In genomic region chr12:59452746-59453145, GRCh38 we compare ENCODE assay signal across 16 cellular contexts.
DNase-seq lines count a peak whose midpoint lies in the region; ATAC-seq and TF ChIP-seq lines count a peak whose summit lies in the region.
"Had no signal": no experiment of that assay in that cellular context is flagged by ENCODE, and none has a peak within 500 bp of the region (broad histone marks: within the 10 kb centered on the region; RNA-seq: fewer than 3 reads in every experiment).

No MANE protein-coding gene starts in this region.

- no peaks in the 10 kb centered on the region for H3K36me3 Mint-ChIP-seq in osteocyte (ENCODE audit: unreplicated experiment)

- CTCF ChIA-PET in BJ (lab: Yijun Ruan, JAX) (no interaction called here), HEK293T (lab: Yijun Ruan, JAX) (no interaction called here)

- H3K4me3 ChIP-seq in BJ (ENCODE audit: low read depth, low read length), result no peak overlapping the region
- H3K4me3 ChIP-seq in coronary artery, result no peak overlapping the region
- H3K4me3 ChIP-seq: BLaER1, prostate gland had no signal

- no peak overlapping the region for H3K27ac ChIP-seq in coronary artery
- H3K27ac ChIP-seq: BLaER1, epithelial cell of prostate, prostate gland had no signal

- no peak for ATAC-seq in HG02885 (IDR thresholded peaks at IDR 0.05; ENCODE audit: poor library complexity, unreplicated experiment)
- ATAC-seq: activated CD8-positive, alpha-beta T cell treated with anti-CD3 and anti-CD28 coated beads, Interleukin-2, amount 10 ng/mL, durations not matched to agents 7 days and 5 days had no signal

- no peaks in the 10 kb centered on the region for H3K36me3 ChIP-seq in BJ (ENCODE audit: control insufficient read depth, insufficient read depth, low read length)
- H3K36me3 ChIP-seq: BLaER1, prostate gland had no signal

- no peak for TF ChIP-seq CTCF in BJ (IDR thresholded peaks at IDR 0.05; ENCODE audit: insufficient read depth, low read depth, low read length)
- no peak for TF ChIP-seq CTCF in osteocyte (IDR thresholded peaks at IDR 0.05)
- TF ChIP-seq CTCF in coronary artery (IDR thresholded peaks at IDR 0.05), result no peak

- H3K27ac Mint-ChIP-seq in osteocyte (ENCODE audit: unreplicated experiment), result peak overlapping the region; percentile 31
- H3K27ac Mint-ChIP-seq: activated CD8-positive, alpha-beta T cell treated with anti-CD3 and anti-CD28 coated beads, Interleukin-2, amount 10 ng/mL, durations not matched to agents 7 days and 5 days; activated T-helper 1 cell treated with anti-CD3 and anti-CD28 coated beads, Interleukin-12 subunit alpha, Interleukin-12 subunit beta, Interleukin-2, Interleukin-4 antibody, amounts not matched to agents 30 ng/mL and 10 ng/mL and 1 ng/mL, durations not matched to agents 14 hours and 24 hours and 36 hours had no signal

- peaks cover 5% of the 10 kb centered on the region for H3K9me3 Mint-ChIP-seq in osteocyte (ENCODE audit: unreplicated experiment)
- H3K9me3 Mint-ChIP-seq: activated T-helper 1 cell treated with anti-CD3 and anti-CD28 coated beads, Interleukin-12 subunit alpha, Interleukin-12 subunit beta, Interleukin-2, Interleukin-4 antibody, amounts not matched to agents 30 ng/mL and 10 ng/mL and 1 ng/mL, durations not matched to agents 14 hours and 24 hours and 36 hours had no signal

- POLR2A ChIA-PET in BJ (lab: Charles Lee) (no interaction called here), HEK293T (lab: Yijun Ruan, JAX) (no interaction called here)

- no peaks in the 10 kb centered on the region for H3K27me3 Mint-ChIP-seq in osteocyte (ENCODE audit: unreplicated experiment)

- peaks cover 21% of the 10 kb centered on the region for H3K4me1 Mint-ChIP-seq in osteocyte (ENCODE audit: unreplicated experiment)

- no peak overlapping the region for H3K4me3 Mint-ChIP-seq in osteocyte (ENCODE audit: unreplicated experiment)
- H3K4me3 Mint-ChIP-seq: activated CD8-positive, alpha-beta T cell treated with anti-CD3 and anti-CD28 coated beads, Interleukin-2, amount 10 ng/mL, durations not matched to agents 7 days and 5 days; activated T-helper 1 cell treated with anti-CD3 and anti-CD28 coated beads, Interleukin-12 subunit alpha, Interleukin-12 subunit beta, Interleukin-2, Interleukin-4 antibody, amounts not matched to agents 30 ng/mL and 10 ng/mL and 1 ng/mL, durations not matched to agents 14 hours and 24 hours and 36 hours had no signal

- H3K27me3 ChIP-seq in BJ (ENCODE audit: control insufficient read depth, insufficient read depth, low read length), result no peaks in the 10 kb centered on the region
- H3K27me3 ChIP-seq: BLaER1 had no signal

- DNase-seq in BJ (ENCODE audit: low read depth), result peak; percentile 31
- peak; percentile 38 for DNase-seq in M059J (ENCODE audit: low read depth)
- peak; percentile 21 for DNase-seq in fibroblast of gingiva (ENCODE audit: low read depth)
- no peak for DNase-seq in osteocyte (ENCODE audit: extremely low spot score, unreplicated experiment)
- DNase-seq in coronary artery (ENCODE audit: low spot score), result no peak
- no peak for DNase-seq in HEK293T (ENCODE audit: extremely low spot score)
- no peak for DNase-seq in cortex of kidney (lab: John Stamatoyannopoulos, UW)
- DNase-seq: activated CD8-positive, alpha-beta T cell treated with anti-CD3 and anti-CD28 coated beads, Interleukin-2, amount 10 ng/mL, durations not matched to agents 7 days and 5 days; amniotic stem cell; DMS53; NCI-H446 treated with DMSO at 0.1 percent for 48 hours had no signal

TF ChIP-seq in HEK293T, 16 proteins besides CTCF, POLR2A, EP300 and RAD21:
- TF ChIP-seq ELF4 (IDR thresholded peaks at IDR 0.05) (no peak), L3MBTL2 (conservative IDR thresholded peaks at IDR 0.05) (no peak), SP1 (IDR thresholded peaks at IDR 0.05) (no peak)

Comparison
In these comparisons a context has a peak if more than half of its experiments do, and no peak if none do; other contexts are left out.
1. DNase-seq: peak in BJ (single experiment), M059J (single experiment) and fibroblast of gingiva (single experiment); none in osteocyte (single experiment), coronary artery (single experiment), HEK293T (single experiment) and cortex of kidney (single experiment).